ENCODE assay signal across 22 cellular contexts in the genomic region with DNA sequence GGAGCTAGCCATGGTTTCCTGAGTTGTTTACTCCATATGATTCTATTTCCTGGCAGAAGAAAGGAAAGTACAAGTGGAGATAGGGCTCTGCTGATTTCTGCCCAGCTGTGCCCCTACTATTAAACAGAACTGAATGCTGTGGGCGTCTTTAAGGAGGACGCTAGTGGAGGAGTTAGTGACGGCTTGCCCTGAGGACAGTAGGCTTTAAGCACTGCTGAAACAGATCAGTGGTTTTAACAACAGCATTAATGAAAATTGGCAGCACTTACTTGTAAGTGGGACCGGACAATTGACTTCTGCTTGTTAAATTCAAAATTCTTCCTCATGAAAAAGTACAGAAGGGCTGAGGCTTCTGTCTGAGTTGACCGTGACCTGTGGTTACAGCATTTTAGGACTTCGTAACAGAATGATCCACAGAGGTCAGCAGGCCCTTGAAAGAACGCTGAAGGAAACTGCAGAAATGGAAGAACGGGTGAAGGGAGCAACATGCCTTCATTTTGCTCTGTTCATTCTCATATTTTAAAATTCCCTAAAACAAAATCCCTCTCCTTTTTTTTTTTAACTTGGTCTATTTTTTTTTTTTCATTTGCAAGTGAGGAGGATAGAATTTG.
"Had no signal": no experiment of that assay in that cellular context is flagged by ENCODE, and none has a peak within 500 bp of the region (broad histone marks: within the 10 kb centered on the region; RNA-seq: fewer than 3 reads in every experiment).

No MANE protein-coding gene starts in this region.

- H3K4me3 ChIP-seq: lower lobe of right lung, neural progenitor cell, ovary, thyroid gland had no signal

- DNase-seq: activated B cell treated with CpG ODN at 0.5 μM for 24 hours; activated CD4-positive, alpha-beta T cell treated with anti-CD3 and anti-CD28 coated beads, Interleukin-2, amount 10 ng/mL, durations not matched to agents 24 days and 14 days; activated effector memory CD4-positive, alpha-beta T cell treated with Interleukin-2 at 50 U/mL for 16 hours; activated naive CD8-positive, alpha-beta T cell treated with anti-CD3 and anti-CD28 coated beads, Interleukin-2, amount 10 ng/mL, durations not matched to agents 7 days and 5 days; anterior cingulate cortex; brain microvascular endothelial cell; cortex of kidney; effector CD4-positive, alpha-beta T cell; foreskin keratinocyte; glutamatergic neuron; immature natural killer cell; left cardiac atrium; lower lobe of right lung; stimulated activated CD4-positive, alpha-beta T cell treated with anti-CD3 and anti-CD28 coated beads, Interleukin-12 subunit alpha, Interleukin-12 subunit beta, amount 100 ng/mL, for 4 hours; stimulated activated CD4-positive, alpha-beta T cell treated with anti-CD3 and anti-CD28 coated beads, Interleukin-2, amount 100 ng/mL, for 24 hours; thyroid gland had no signal

- H3K4me1 ChIP-seq: foreskin keratinocyte, lower lobe of right lung, neural progenitor cell had no signal

- H3K9me3 ChIP-seq: lower lobe of right lung, ovary, thyroid gland had no signal

- FAIRE-seq: endothelial cell of umbilical vein, TTC549 had no signal

- H3K9ac ChIP-seq: neural progenitor cell had no signal

- H3K36me3 Mint-ChIP-seq: mesothelial cell of epicardium had no signal

- H2AFZ ChIP-seq: neural progenitor cell had no signal

- H3K27me3 Mint-ChIP-seq: activated B cell treated with CpG ODN at 0.5 μM for 24 hours; activated CD4-positive, alpha-beta T cell treated with anti-CD3 and anti-CD28 coated beads, Interleukin-2, amount 10 ng/mL, durations not matched to agents 24 days and 14 days; activated naive CD8-positive, alpha-beta T cell treated with anti-CD3 and anti-CD28 coated beads, Interleukin-2, amount 10 ng/mL, durations not matched to agents 7 days and 5 days; central memory CD8-positive, alpha-beta T cell had no signal

- H3K4me3 Mint-ChIP-seq: activated B cell treated with CpG ODN at 0.5 μM for 24 hours; activated CD4-positive, alpha-beta T cell treated with anti-CD3 and anti-CD28 coated beads, Interleukin-2, amount 10 ng/mL, durations not matched to agents 24 days and 14 days; activated naive CD8-positive, alpha-beta T cell treated with anti-CD3 and anti-CD28 coated beads, Interleukin-2, amount 10 ng/mL, durations not matched to agents 7 days and 5 days; central memory CD8-positive, alpha-beta T cell; immature natural killer cell; mesothelial cell of epicardium; neural progenitor cell had no signal

- H3K4me2 ChIP-seq: neural progenitor cell had no signal

- H3K27me3 ChIP-seq: brain microvascular endothelial cell, foreskin keratinocyte, neural progenitor cell, ovary, thyroid gland had no signal

- ATAC-seq: foreskin keratinocyte, left cardiac atrium, lower lobe of right lung had no signal

- H3K9me3 Mint-ChIP-seq: activated B cell treated with CpG ODN at 0.5 μM for 24 hours; activated CD4-positive, alpha-beta T cell treated with anti-CD3 and anti-CD28 coated beads, Interleukin-2, amount 10 ng/mL, durations not matched to agents 24 days and 14 days; activated naive CD8-positive, alpha-beta T cell treated with anti-CD3 and anti-CD28 coated beads, Interleukin-2, amount 10 ng/mL, durations not matched to agents 7 days and 5 days; central memory CD8-positive, alpha-beta T cell; immature natural killer cell; neural progenitor cell had no signal

- H3K4me1 Mint-ChIP-seq: activated B cell treated with CpG ODN at 0.5 μM for 24 hours; activated CD4-positive, alpha-beta T cell treated with anti-CD3 and anti-CD28 coated beads, Interleukin-2, amount 10 ng/mL, durations not matched to agents 24 days and 14 days; activated naive CD8-positive, alpha-beta T cell treated with anti-CD3 and anti-CD28 coated beads, Interleukin-2, amount 10 ng/mL, durations not matched to agents 7 days and 5 days; central memory CD8-positive, alpha-beta T cell; immature natural killer cell; mesothelial cell of epicardium had no signal

- H3K27ac Mint-ChIP-seq: activated B cell treated with CpG ODN at 0.5 μM for 24 hours; activated CD4-positive, alpha-beta T cell treated with anti-CD3 and anti-CD28 coated beads, Interleukin-2, amount 10 ng/mL, durations not matched to agents 24 days and 14 days; activated naive CD8-positive, alpha-beta T cell treated with anti-CD3 and anti-CD28 coated beads, Interleukin-2, amount 10 ng/mL, durations not matched to agents 7 days and 5 days; mesothelial cell of epicardium; neural progenitor cell had no signal

- H3K27ac ChIP-seq: brain microvascular endothelial cell, foreskin keratinocyte, lower lobe of right lung, neural progenitor cell, ovary, thyroid gland had no signal

- H3K36me3 ChIP-seq: neural progenitor cell, ovary, thyroid gland had no signal
